2 cellular contexts compared by ENCODE assay signal in genomic region chr11:8813658-8814057, GRCh38.
TF ChIP-seq lines count a peak whose summit lies in the region.

No MANE protein-coding gene starts in this region.

TF ChIP-seq in GM23338, 12 proteins besides CTCF, POLR2A, EP300 and RAD21 (continued from another document):
- TF ChIP-seq REST (IDR thresholded peaks at IDR 0.05; ENCODE audit: unreplicated experiment) (no peak), ZNF462 (CRISPR knock-in tag; IDR thresholded peaks at IDR 0.05) (no peak), EZH2phosphoT487 (IDR thresholded peaks at IDR 0.05; ENCODE audit: unreplicated experiment) (no peak), ZNF331 (CRISPR knock-in tag; IDR thresholded peaks at IDR 0.05; ENCODE audit: low read depth) (no peak), ZNF114 (CRISPR knock-in tag; IDR thresholded peaks at IDR 0.05) (no peak), JUNB (IDR thresholded peaks at IDR 0.05; ENCODE audit: unreplicated experiment) (no peak), EZH2 (IDR thresholded peaks at IDR 0.05; ENCODE audit: low read depth, unreplicated experiment) (no peak)

TF ChIP-seq in K562, 482 proteins besides CTCF, POLR2A, EP300 and RAD21 (continued from another document):
- TF ChIP-seq CTCFL (IDR thresholded peaks at IDR 0.05; ENCODE audit: borderline replicate concordance, insufficient read depth, low read depth, low read length, poor library complexity, severe bottlenecking) (peak; percentile 38), XRCC5 (IDR thresholded peaks at IDR 0.05; ENCODE audit: low read depth, low read length) (0 out of 2 replicates have a peak, but pooled peaks have one; percentile 62), MTA2 (IDR thresholded peaks at IDR 0.05; ENCODE audit: low read depth) (no peak)
